7 cellular contexts compared by ENCODE assay signal in the genomic region with DNA sequence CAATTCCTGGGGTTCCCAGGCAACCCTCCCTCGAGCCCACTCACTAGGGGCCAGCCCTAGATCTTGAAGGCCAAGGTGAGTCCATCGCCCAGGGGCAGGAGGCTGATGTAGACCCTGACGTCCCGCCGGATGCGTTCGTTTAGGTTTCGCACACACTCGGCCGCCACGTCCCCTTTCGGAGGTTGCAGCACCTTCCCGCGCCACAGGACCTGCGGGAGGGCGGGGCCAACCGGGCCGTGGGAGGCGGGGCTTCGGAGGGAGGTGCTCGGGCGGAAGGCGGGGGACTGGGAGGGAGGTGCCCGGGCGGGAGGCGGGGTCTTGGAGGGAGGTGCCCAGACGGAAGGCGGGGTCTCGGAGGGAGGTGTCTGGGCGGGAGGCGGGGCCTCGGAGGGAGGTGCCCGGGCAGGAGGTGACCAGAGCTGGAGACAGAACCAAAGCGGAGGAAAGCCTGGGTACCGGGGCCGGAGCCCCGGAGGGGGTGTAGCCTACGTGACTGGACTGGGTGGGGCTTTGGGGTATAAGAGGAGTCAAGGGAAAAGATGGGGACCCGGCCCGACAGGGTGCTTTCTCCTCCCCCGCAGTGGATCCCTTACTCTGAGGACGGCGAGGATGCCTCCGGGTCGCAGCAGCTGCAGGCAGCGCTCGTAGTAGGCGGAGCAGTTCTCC.
DNase-seq lines count a peak whose midpoint lies in the region; ATAC-seq lines count a peak whose summit lies in the region.

No MANE protein-coding gene starts in this region.

- ATAC-seq in GM18519 (IDR thresholded peaks at IDR 0.05; ENCODE audit: low FRiP score, unreplicated experiment), result peak; percentile 23
- ATAC-seq in HG03025 (IDR thresholded peaks at IDR 0.05; ENCODE audit: low FRiP score, unreplicated experiment), result peak; percentile 34

- DNase-seq in NCI-H2171 (lab: John Stamatoyannopoulos, UW) (peak; percentile 88), islet precursor cell (peak; percentile 99)
- DNase-seq in activated CD4-positive, CD25-positive, alpha-beta regulatory T cell treated with anti-CD3 and anti-CD28 coated beads, Interleukin-2, amount 50 U/mL, for 16 hours (ENCODE audit: low read depth, low spot score), result peak; percentile 94
- DNase-seq in central memory CD4-positive, alpha-beta T cell, result peak; percentile 97
- DNase-seq in stimulated activated CD4-positive, alpha-beta T cell treated with anti-CD3 and anti-CD28 coated beads, Interleukin-12 subunit alpha, Interleukin-12 subunit beta, amount 100 ng/mL, for 4 hours, result peak; percentile 98

Comparison
In these comparisons a context has a peak if more than half of its experiments do, and no peak if none do; other contexts are left out.
1. Peak in every context shown above with its lines: DNase-seq and ATAC-seq.